31 cellular contexts compared by ENCODE assay signal in the genomic region with DNA sequence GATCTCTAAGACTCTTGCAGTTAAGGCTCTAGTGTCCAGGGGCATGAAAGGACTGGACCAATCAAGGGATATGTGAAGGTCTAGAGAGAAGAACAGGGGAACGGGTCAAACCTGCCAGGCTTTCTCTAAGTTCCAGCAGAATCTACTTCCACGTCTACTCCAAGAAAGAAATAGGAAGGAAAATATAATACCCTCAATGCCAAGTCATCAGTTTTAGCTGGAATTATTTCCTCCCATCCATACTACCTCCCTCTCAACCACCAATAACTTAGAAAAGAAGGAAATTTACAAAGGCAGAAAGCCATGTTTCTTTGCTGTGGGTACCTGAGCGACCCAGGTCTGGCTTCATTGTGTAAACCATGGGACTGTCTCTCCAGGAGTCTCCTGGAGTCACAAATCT.
"Had no signal": no experiment of that assay in that cellular context is flagged by ENCODE, and none has a peak within 500 bp of the region (broad histone marks: within the 10 kb centered on the region; RNA-seq: fewer than 3 reads in every experiment).

No MANE protein-coding gene starts in this region.

- H3K27ac Mint-ChIP-seq: immature natural killer cell; naive B cell; natural killer cell; nephron progenitor cell; neural progenitor cell; progenitor cell of endocrine pancreas; stimulated activated naive CD8-positive, alpha-beta T cell treated with anti-CD3 and anti-CD28 coated beads, Interleukin-15, Interleukin-2, amounts not matched to agents 100 ng/mL and 50 ng/mL, for 24 hours had no signal

- H3K4me2 ChIP-seq: neural progenitor cell had no signal

- H2AFZ ChIP-seq: neural progenitor cell had no signal

- H3K4me3 Mint-ChIP-seq: immature natural killer cell; naive B cell; natural killer cell; nephron progenitor cell; neural progenitor cell; stimulated activated naive CD8-positive, alpha-beta T cell treated with anti-CD3 and anti-CD28 coated beads, Interleukin-15, Interleukin-2, amounts not matched to agents 100 ng/mL and 50 ng/mL, for 24 hours had no signal

- H3K4me1 Mint-ChIP-seq: immature natural killer cell, naive B cell, natural killer cell, nephron progenitor cell had no signal

- H3K9ac ChIP-seq: neural progenitor cell had no signal

- H3K27ac ChIP-seq: left lung, lower lobe of right lung, neural progenitor cell, neutrophil, ovary, right atrium auricular region, skin epidermis, suprapubic skin, thyroid gland, transverse colon, upper lobe of right lung had no signal

- H3K27me3 ChIP-seq: left lung, ovary, right atrium auricular region, suprapubic skin, thyroid gland, transverse colon, upper lobe of right lung had no signal

- H3K36me3 Mint-ChIP-seq: immature natural killer cell, naive B cell, natural killer cell, neural progenitor cell had no signal

- FAIRE-seq: islet of Langerhans, kidney, urothelium cell line had no signal

- ATAC-seq: left colon, left lung, lower lobe of right lung, natural killer cell, sciatic nerve, upper lobe of right lung had no signal

- H3K4me1 ChIP-seq: left lung, lower lobe of right lung, neural progenitor cell, suprapubic skin, thyroid gland, transverse colon, upper lobe of right lung had no signal

- H3K4me3 ChIP-seq: left lung, lower lobe of right lung, neural progenitor cell, ovary, right atrium auricular region, skin epidermis, suprapubic skin, thyroid gland, transverse colon, upper lobe of right lung had no signal

- DNase-seq: head of caudate nucleus; hippocampal formation; immature natural killer cell; kidney; left colon; left lung; lower lobe of right lung; mammary epithelial cell; mesenchymal stem cell; naive B cell; natural killer cell; nephron progenitor cell; ovary; stimulated activated CD4-positive, alpha-beta T cell treated with anti-CD3 and anti-CD28 coated beads, Interleukin-12 subunit alpha, Interleukin-12 subunit beta, amount 100 ng/mL, for 4 hours; stimulated activated CD4-positive, alpha-beta T cell treated with anti-CD3 and anti-CD28 coated beads, Interleukin-15, amount 100 ng/mL, for 24 hours; stimulated activated CD4-positive, alpha-beta T cell treated with anti-CD3 and anti-CD28 coated beads, Interleukin-2, amount 100 ng/mL, for 24 hours; stimulated activated CD4-positive, alpha-beta T cell treated with anti-CD3 and anti-CD28 coated beads, Interleukin-4, amount 100 ng/mL, for 1 hour; stimulated activated naive CD4-positive, alpha-beta T cell; thyroid gland; transverse colon; upper lobe of right lung had no signal

- H3K36me3 ChIP-seq: left lung, lower lobe of right lung, neural progenitor cell, neutrophil, ovary, right atrium auricular region, suprapubic skin, thyroid gland, transverse colon, upper lobe of right lung had no signal

- H3K9me3 ChIP-seq: left lung, lower lobe of right lung, neutrophil, ovary, right atrium auricular region, suprapubic skin, thyroid gland, transverse colon, upper lobe of right lung had no signal

- H3K9me3 Mint-ChIP-seq: immature natural killer cell; natural killer cell; nephron progenitor cell; neural progenitor cell; stimulated activated naive CD8-positive, alpha-beta T cell treated with anti-CD3 and anti-CD28 coated beads, Interleukin-15, Interleukin-2, amounts not matched to agents 100 ng/mL and 50 ng/mL, for 24 hours had no signal
